In genomic region chr6:3373597-3374203, GRCh38 we compare ENCODE assay signal across 1 cellular context.
A peak's percentile ranks its signal among the peaks of the same experiment; 100 is the strongest.
TF ChIP-seq lines count a peak whose summit lies in the region.

No MANE protein-coding gene starts in this region.

TF ChIP-seq in HepG2, 621 proteins besides CTCF, POLR2A, EP300 and RAD21 (continued from another document):
- TF ChIP-seq ELF3 (CRISPR knock-in tag; IDR thresholded peaks at IDR 0.05) (0 out of 2 replicates have a peak, but pooled peaks have one; percentile 34), GATAD1 (CRISPR knock-in tag; IDR thresholded peaks at IDR 0.05) (0 out of 2 replicates have a peak, but pooled peaks have one; percentile 8), ETV6 (CRISPR knock-in tag; conservative IDR thresholded peaks at IDR 0.05) (peak; percentile 23; the same call in 1 of the 2 replicates), FOXJ3 (CRISPR knock-in tag; IDR thresholded peaks at IDR 0.05; ENCODE audit: borderline replicate concordance) (0 out of 2 replicates have a peak, but pooled peaks have one; percentile 22), ARID5B (CRISPR knock-in tag; IDR thresholded peaks at IDR 0.05) (0 out of 2 replicates have a peak, but pooled peaks have one; percentile 21), SP140L (CRISPR knock-in tag; IDR thresholded peaks at IDR 0.05; ENCODE audit: borderline replicate concordance) (no peak), MBD4 (IDR thresholded peaks at IDR 0.05; ENCODE audit: borderline replicate concordance, low read length) (no peak), PATZ1 (CRISPR knock-in tag; IDR thresholded peaks at IDR 0.05) (peak; percentile 49; the same call in 1 of the 2 replicates), STAT6 (CRISPR knock-in tag; IDR thresholded peaks at IDR 0.05; ENCODE audit: borderline replicate concordance) (no peak), NR2F6 (IDR thresholded peaks at IDR 0.05) (no peak), NR2F6 (CRISPR knock-in tag; IDR thresholded peaks at IDR 0.05) (0 out of 2 replicates have a peak, but pooled peaks have one; percentile 23), FIP1L1 (IDR thresholded peaks at IDR 0.05; ENCODE audit: borderline replicate concordance, insufficient read depth, low read depth, low read length) (0 out of 2 replicates have a peak, but pooled peaks have one; percentile 52), ZNF556 (CRISPR knock-in tag; IDR thresholded peaks at IDR 0.05; ENCODE audit: borderline replicate concordance) (peak; percentile 15; the same call in 1 of the 2 replicates), HDAC2 (CRISPR knock-in tag; IDR thresholded peaks at IDR 0.05) (peak; percentile 43; the same call in 1 of the 2 replicates), SP2 (CRISPR knock-in tag; IDR thresholded peaks at IDR 0.05) (0 out of 2 replicates have a peak, but pooled peaks have one; percentile 32), ZBTB4 (CRISPR knock-in tag; IDR thresholded peaks at IDR 0.05; ENCODE audit: borderline replicate concordance) (no peak), ASH2L (IDR thresholded peaks at IDR 0.05; ENCODE audit: insufficient read length, low read depth, low read length) (peak; percentile 9), MIXL1 (CRISPR knock-in tag; IDR thresholded peaks at IDR 0.05) (0 out of 2 replicates have a peak, but pooled peaks have one; percentile 27), FOXC1 (CRISPR knock-in tag; IDR thresholded peaks at IDR 0.05; ENCODE audit: borderline replicate concordance) (0 out of 2 replicates have a peak, but pooled peaks have one; percentile 24), FOXP4 (CRISPR knock-in tag; IDR thresholded peaks at IDR 0.05) (0 out of 2 replicates have a peak, but pooled peaks have one; percentile 21), ZNF652 (CRISPR knock-in tag; IDR thresholded peaks at IDR 0.05; ENCODE audit: borderline replicate concordance, low read depth) (0 out of 2 replicates have a peak, but pooled peaks have one; percentile 12), KDM3A (CRISPR knock-in tag; IDR thresholded peaks at IDR 0.05; ENCODE audit: low read depth) (0 out of 2 replicates have a peak, but pooled peaks have one; percentile 31), CBX5 (CRISPR knock-in tag; IDR thresholded peaks at IDR 0.05; ENCODE audit: borderline replicate concordance) (0 out of 2 replicates have a peak, but pooled peaks have one; percentile 21), ZNF670 (CRISPR knock-in tag; IDR thresholded peaks at IDR 0.05; ENCODE audit: borderline replicate concordance) (peak; percentile 11; the same call in 1 of the 2 replicates), RBM22 (optimal IDR thresholded peaks at IDR 0.05; ENCODE audit: low read length) (peak; percentile 72), SOX6 (IDR thresholded peaks at IDR 0.05) (no peak), SOX6 (CRISPR knock-in tag; IDR thresholded peaks at IDR 0.05) (peak; percentile 37), MTF1 (CRISPR knock-in tag; IDR thresholded peaks at IDR 0.05) (no peak), HNF1A (IDR thresholded peaks at IDR 0.05; ENCODE audit: low read depth) (no peak), HNF1A (CRISPR knock-in tag; IDR thresholded peaks at IDR 0.05; ENCODE audit: borderline replicate concordance) (0 out of 2 replicates have a peak, but pooled peaks have one; percentile 1), FOSL1 (CRISPR knock-in tag; IDR thresholded peaks at IDR 0.05; ENCODE audit: borderline replicate concordance) (no peak), ZNF382 (CRISPR knock-in tag; IDR thresholded peaks at IDR 0.05; ENCODE audit: borderline replicate concordance) (no peak)
TF ChIP-seq in HepG2: peak in this region for 35.
